In the genomic region with DNA sequence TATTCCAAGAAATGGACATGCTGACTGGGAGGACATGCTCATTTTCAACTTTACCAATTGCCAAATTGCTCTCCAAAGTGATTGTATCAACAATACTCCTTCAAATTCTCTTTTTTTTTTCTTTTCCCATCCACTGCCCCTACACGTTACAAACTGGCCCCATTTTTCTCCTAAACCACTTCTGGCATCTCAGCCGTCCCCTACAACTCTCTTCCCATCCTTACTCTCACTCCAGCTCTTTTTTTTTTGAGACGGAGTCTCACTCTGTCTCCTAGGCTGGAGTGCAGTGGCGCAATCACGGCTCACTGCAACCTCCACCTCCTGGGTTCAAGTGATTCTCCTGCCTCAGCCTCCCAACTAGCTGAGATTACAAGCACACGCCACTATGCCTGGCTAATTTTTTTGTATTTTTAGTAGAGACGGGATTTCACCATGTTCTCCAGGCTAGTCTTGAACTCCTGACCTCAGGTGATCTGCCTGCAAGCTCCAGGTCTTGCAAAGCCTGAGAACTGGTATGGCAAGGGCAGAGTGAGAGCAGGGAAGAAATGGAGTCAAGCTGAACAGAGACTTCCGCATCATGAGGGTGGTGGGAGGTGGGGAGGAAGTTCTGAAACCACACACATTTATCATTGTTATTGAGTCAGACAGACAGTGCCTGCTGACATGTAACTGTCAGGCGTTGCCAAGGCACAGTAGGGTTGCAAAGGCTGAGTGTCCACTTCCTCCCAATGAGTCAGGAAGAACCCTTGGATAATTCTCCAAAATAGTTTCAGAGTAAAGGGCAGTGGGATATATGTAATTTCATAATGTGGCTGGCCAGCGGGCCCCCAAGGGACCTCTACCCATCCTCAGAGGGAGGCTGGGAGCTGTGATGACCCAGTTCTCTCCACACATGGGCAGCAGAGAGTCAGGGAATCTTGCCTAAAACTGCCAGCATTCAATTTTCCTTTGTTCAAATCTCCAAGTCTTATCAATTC, we compare ENCODE assay signal across 1 cellular context.
TF ChIP-seq lines count a peak whose summit lies in the region.

No MANE protein-coding gene starts in this region.

TF ChIP-seq in HEK293, 187 proteins besides CTCF, POLR2A, EP300 and RAD21:
- 0 out of 2 replicates have a peak, but pooled peaks have one; percentile 27 for TF ChIP-seq ZNF335 (tag by site-specific recombination; conservative IDR thresholded peaks at IDR 0.05)
- TF ChIP-seq ZIC2 (tag by site-specific recombination; IDR thresholded peaks at IDR 0.05): peak; percentile 77
- TF ChIP-seq ZNF521 (tag by site-specific recombination; IDR thresholded peaks at IDR 0.05): no peak
- 0 out of 2 replicates have a peak, but pooled peaks have one; percentile 31 for TF ChIP-seq ZFHX2 (tag by site-specific recombination; conservative IDR thresholded peaks at IDR 0.05)
- TF ChIP-seq TCF7L2 (IDR thresholded peaks at IDR 0.05; ENCODE audit: borderline replicate concordance, low read depth, low read length): no peak
- no peak for TF ChIP-seq MZF1 (tag by site-specific recombination; IDR thresholded peaks at IDR 0.05; ENCODE audit: borderline replicate concordance)
- TF ChIP-seq ZNF221 (tag by site-specific recombination; IDR thresholded peaks at IDR 0.05; ENCODE audit: borderline replicate concordance): no peak
- TF ChIP-seq MEIS1 (CRISPR knock-in tag; IDR thresholded peaks at IDR 0.05; ENCODE audit: borderline replicate concordance): peak; percentile 78
- TF ChIP-seq SP7 (tag by site-specific recombination; IDR thresholded peaks at IDR 0.05): peak; percentile 67
